32 cellular contexts compared by ENCODE assay signal in genomic region chr7:77658928-77659327, GRCh38.
"Had no signal": no experiment of that assay in that cellular context is flagged by ENCODE, and none has a peak within 500 bp of the region (broad histone marks: within the 10 kb centered on the region; RNA-seq: fewer than 3 reads in every experiment).

No MANE protein-coding gene starts in this region.

- H3K4me3 Mint-ChIP-seq: activated CD4-positive, alpha-beta memory T cell treated with anti-CD3 and anti-CD28 coated beads for 36 hours; activated CD4-positive, alpha-beta T cell treated with anti-CD3 and anti-CD28 coated beads for 36 hours; activated CD4-positive, alpha-beta T cell treated with anti-CD3 and anti-CD28 coated beads, Interleukin-2, amount 10 ng/mL, durations not matched to agents 24 days and 14 days; activated naive CD4-positive, alpha-beta T cell treated with anti-CD3 and anti-CD28 coated beads, Interleukin-2, amount 10 ng/mL, durations not matched to agents 7 days and 5 days; activated naive CD8-positive, alpha-beta T cell treated with anti-CD3 and anti-CD28 coated beads, Interleukin-2, amount 10 ng/mL, durations not matched to agents 7 days and 5 days; activated T-cell treated with anti-CD3 and anti-CD28 coated beads, Interleukin-2, amount 50 U/mL, for 24 hours; activated T-cell treated with anti-CD3 and anti-CD28 coated beads, Interleukin-2, amount 50 U/mL, for 72 hours; brain; dendritic cell treated with granulocyte-macrophage colony-stimulating factor and Interleukin-4, amounts not matched to agents 40 ng/mL and 50 ng/mL, for 4 days; endodermal cell; T-cell; T-helper 1 cell treated with Interleukin-12 subunit alpha and Interleukin-12 subunit beta and Interleukin-4 antibody, amounts not matched to agents 30 μg/mL and 1 μg/mL, for 36 hours; T-helper 2 cell treated with Interferon-gamma antibody and Interleukin-4, amounts not matched to agents 5 μg/mL and 100 μg/mL, for 36 hours had no signal

- H3K36me3 ChIP-seq: breast epithelium, cardiac muscle cell had no signal

- ATAC-seq: activated CD4-positive, alpha-beta T cell treated with anti-CD3 and anti-CD28 coated beads for 36 hours; activated naive CD4-positive, alpha-beta T cell treated with anti-CD3 and anti-CD28 coated beads, Interleukin-2, amount 50 U/mL, for 72 hours; activated T-cell treated with anti-CD3 and anti-CD28 coated beads, Interleukin-2, amount 50 U/mL, for 72 hours; esophagus mucosa; T-cell had no signal

- H3K27ac ChIP-seq: ascending aorta, breast epithelium, cardiac muscle cell, coronary artery, dorsolateral prefrontal cortex, WERI-Rb-1 had no signal

- H3K4me1 Mint-ChIP-seq: activated CD4-positive, alpha-beta T cell treated with anti-CD3 and anti-CD28 coated beads for 36 hours; activated CD4-positive, alpha-beta T cell treated with anti-CD3 and anti-CD28 coated beads, Interleukin-2, amount 10 ng/mL, durations not matched to agents 24 days and 14 days; activated naive CD4-positive, alpha-beta T cell treated with anti-CD3 and anti-CD28 coated beads, Interleukin-2, amount 10 ng/mL, durations not matched to agents 7 days and 5 days; activated naive CD8-positive, alpha-beta T cell treated with anti-CD3 and anti-CD28 coated beads, Interleukin-2, amount 10 ng/mL, durations not matched to agents 7 days and 5 days; brain; endodermal cell; T-cell had no signal

- H3K27me3 ChIP-seq: ascending aorta, breast epithelium, cardiac muscle cell, dorsolateral prefrontal cortex had no signal

- H3K4me1 ChIP-seq: ascending aorta, breast epithelium had no signal

- H3K9me3 ChIP-seq: ascending aorta, breast epithelium had no signal

- H3K27me3 Mint-ChIP-seq: activated CD4-positive, alpha-beta memory T cell treated with anti-CD3 and anti-CD28 coated beads for 36 hours; activated CD4-positive, alpha-beta T cell treated with anti-CD3 and anti-CD28 coated beads for 36 hours; activated CD4-positive, alpha-beta T cell treated with anti-CD3 and anti-CD28 coated beads, Interleukin-2, amount 10 ng/mL, durations not matched to agents 24 days and 14 days; activated naive CD8-positive, alpha-beta T cell treated with anti-CD3 and anti-CD28 coated beads, Interleukin-2, amount 10 ng/mL, durations not matched to agents 7 days and 5 days; activated T-cell treated with anti-CD3 and anti-CD28 coated beads, Interleukin-2, amount 50 U/mL, for 24 hours; brain; dendritic cell treated with granulocyte-macrophage colony-stimulating factor and Interleukin-4, amounts not matched to agents 40 ng/mL and 50 ng/mL, for 4 days; T-cell had no signal

- H3K27ac Mint-ChIP-seq: activated CD4-positive, alpha-beta memory T cell treated with anti-CD3 and anti-CD28 coated beads for 36 hours; activated CD4-positive, alpha-beta T cell treated with anti-CD3 and anti-CD28 coated beads for 36 hours; activated CD4-positive, alpha-beta T cell treated with anti-CD3 and anti-CD28 coated beads, Interleukin-2, amount 10 ng/mL, durations not matched to agents 24 days and 14 days; activated naive CD4-positive, alpha-beta T cell treated with anti-CD3 and anti-CD28 coated beads, Interleukin-2, amount 10 ng/mL, durations not matched to agents 7 days and 5 days; activated naive CD4-positive, alpha-beta T cell treated with anti-CD3 and anti-CD28 coated beads, Interleukin-2, amount 50 U/mL, for 72 hours; activated naive CD8-positive, alpha-beta T cell treated with anti-CD3 and anti-CD28 coated beads, Interleukin-2, amount 10 ng/mL, durations not matched to agents 7 days and 5 days; activated T-cell treated with anti-CD3 and anti-CD28 coated beads, Interleukin-2, amount 50 U/mL, for 24 hours; activated T-cell treated with anti-CD3 and anti-CD28 coated beads, Interleukin-2, amount 50 U/mL, for 72 hours; brain; dendritic cell treated with granulocyte-macrophage colony-stimulating factor and Interleukin-4, amounts not matched to agents 40 ng/mL and 50 ng/mL, for 4 days; endodermal cell; T-cell; T-helper 1 cell treated with Interleukin-12 subunit alpha and Interleukin-12 subunit beta and Interleukin-4 antibody, amounts not matched to agents 30 μg/mL and 1 μg/mL, for 36 hours; T-helper 2 cell treated with Interferon-gamma antibody and Interleukin-4, amounts not matched to agents 5 μg/mL and 100 μg/mL, for 36 hours had no signal

- DNase-seq: activated CD4-positive, alpha-beta memory T cell treated with anti-CD3 and anti-CD28 coated beads for 36 hours; activated CD4-positive, alpha-beta T cell treated with anti-CD3 and anti-CD28 coated beads for 36 hours; activated CD4-positive, alpha-beta T cell treated with anti-CD3 and anti-CD28 coated beads, Interleukin-2, amount 10 ng/mL, durations not matched to agents 24 days and 14 days; activated CD4-positive, CD25-positive, alpha-beta regulatory T cell; activated CD4-positive, CD25-positive, alpha-beta regulatory T cell treated with anti-CD3 and anti-CD28 coated beads, Interleukin-2, amount 50 U/mL, for 72 hours; activated gamma-delta T cell; activated naive CD4-positive, alpha-beta T cell; activated naive CD4-positive, alpha-beta T cell treated with anti-CD3 and anti-CD28 coated beads, Interleukin-2, amount 10 ng/mL, durations not matched to agents 7 days and 5 days; activated naive CD8-positive, alpha-beta T cell treated with anti-CD3 and anti-CD28 coated beads, Interleukin-2, amount 10 ng/mL, durations not matched to agents 7 days and 5 days; activated T-cell treated with anti-CD3 and anti-CD28 coated beads for 4 hours; activated T-cell treated with anti-CD3 and anti-CD28 coated beads, Interleukin-2, amount 50 U/mL, for 24 hours; activated T-cell treated with anti-CD3 and anti-CD28 coated beads, Interleukin-2, amount 50 U/mL, for 72 hours; central memory CD4-positive, alpha-beta T cell; cerebellar nuclear complex; dorsolateral prefrontal cortex; effector memory CD4-positive, alpha-beta T cell; endodermal cell; foreskin fibroblast; SW 1271; T-cell; T1000; WERI-Rb-1 had no signal

- H3K4me3 ChIP-seq: ascending aorta, breast epithelium, cardiac muscle cell, coronary artery, dorsolateral prefrontal cortex had no signal

- H3K36me3 Mint-ChIP-seq: activated CD4-positive, alpha-beta memory T cell treated with anti-CD3 and anti-CD28 coated beads for 36 hours; activated naive CD4-positive, alpha-beta T cell treated with anti-CD3 and anti-CD28 coated beads, Interleukin-2, amount 10 ng/mL, durations not matched to agents 7 days and 5 days; activated naive CD4-positive, alpha-beta T cell treated with anti-CD3 and anti-CD28 coated beads, Interleukin-2, amount 50 U/mL, for 72 hours; activated naive CD8-positive, alpha-beta T cell treated with anti-CD3 and anti-CD28 coated beads, Interleukin-2, amount 10 ng/mL, durations not matched to agents 7 days and 5 days; T-cell had no signal

- H3K9me3 Mint-ChIP-seq: activated CD4-positive, alpha-beta memory T cell treated with anti-CD3 and anti-CD28 coated beads for 36 hours; activated CD4-positive, alpha-beta T cell treated with anti-CD3 and anti-CD28 coated beads, Interleukin-2, amount 10 ng/mL, durations not matched to agents 24 days and 14 days; activated naive CD4-positive, alpha-beta T cell treated with anti-CD3 and anti-CD28 coated beads, Interleukin-2, amount 10 ng/mL, durations not matched to agents 7 days and 5 days; activated naive CD4-positive, alpha-beta T cell treated with anti-CD3 and anti-CD28 coated beads, Interleukin-2, amount 50 U/mL, for 72 hours; activated naive CD8-positive, alpha-beta T cell treated with anti-CD3 and anti-CD28 coated beads, Interleukin-2, amount 10 ng/mL, durations not matched to agents 7 days and 5 days; activated T-cell treated with anti-CD3 and anti-CD28 coated beads, Interleukin-2, amount 50 U/mL, for 24 hours; activated T-cell treated with anti-CD3 and anti-CD28 coated beads, Interleukin-2, amount 50 U/mL, for 72 hours; brain; dendritic cell treated with granulocyte-macrophage colony-stimulating factor and Interleukin-4, amounts not matched to agents 40 ng/mL and 50 ng/mL, for 4 days; endodermal cell; T-cell; T-helper 1 cell treated with Interleukin-12 subunit alpha and Interleukin-12 subunit beta and Interleukin-4 antibody, amounts not matched to agents 30 μg/mL and 1 μg/mL, for 36 hours; T-helper 2 cell treated with Interferon-gamma antibody and Interleukin-4, amounts not matched to agents 5 μg/mL and 100 μg/mL, for 36 hours had no signal
